ENCODE assay signal across 10 cellular contexts in the genomic region with DNA sequence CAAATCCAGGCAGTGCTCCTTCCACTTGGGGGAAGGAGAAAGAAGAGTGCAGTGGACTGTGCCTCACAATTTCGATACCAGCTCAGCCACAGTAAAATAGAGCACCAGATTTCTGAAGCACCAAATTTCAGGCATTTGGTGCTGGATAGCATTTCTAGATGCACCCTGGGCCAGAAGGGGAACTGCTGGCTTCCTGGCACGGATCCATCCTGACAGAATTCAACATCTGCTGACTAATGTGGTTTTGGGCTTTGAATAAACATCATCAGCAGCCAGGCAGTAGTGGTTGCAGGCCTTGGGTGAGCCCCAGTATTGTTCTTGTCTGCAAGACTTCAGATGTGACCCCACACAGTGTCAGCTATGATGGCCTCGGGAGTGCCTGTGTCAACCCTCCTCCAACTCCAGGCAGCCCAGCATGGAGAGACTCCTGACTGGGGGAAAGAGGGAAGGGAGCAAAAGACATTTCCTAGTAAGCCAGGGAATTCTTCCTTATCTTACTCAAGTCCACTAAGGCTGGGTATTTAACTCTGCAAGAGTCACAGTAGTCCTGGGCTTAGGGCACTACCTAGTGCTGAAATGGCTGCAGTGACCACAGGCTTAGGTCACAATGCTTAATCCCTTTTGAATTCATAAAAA.
DNase-seq lines count a peak whose midpoint lies in the region; ATAC-seq, FAIRE-seq and TF ChIP-seq lines count a peak whose summit lies in the region.
"Had no signal": no experiment of that assay in that cellular context is flagged by ENCODE, and none has a peak within 500 bp of the region (broad histone marks: within the 10 kb centered on the region; RNA-seq: fewer than 3 reads in every experiment).

No MANE protein-coding gene starts in this region.

- H4K8ac ChIP-seq in H1 (ENCODE audit: extremely low read depth, insufficient read depth, low read length): no peak overlapping the region; the same call in 1 of the 2 replicates

- no peak for TF ChIP-seq CTCF in HFF-Myc (IDR thresholded peaks at IDR 0.05; ENCODE audit: low read depth, low read length, missing control alignments)
- TF ChIP-seq CTCF in H1 (IDR thresholded peaks at IDR 0.05; ENCODE audit: control extremely low read depth in 1 of 3, insufficient read depth in 1 of 3, low read depth in 1 of 3, low read length in 3 of 3): no peak

- H4K5ac ChIP-seq in H1 (ENCODE audit: insufficient read length, low read depth, low read length): no peak overlapping the region

- no peak overlapping the region for H3K27ac ChIP-seq in H1 (ENCODE audit: low read depth, low read length)

- ATAC-seq in sciatic nerve (peak; percentile 74), GM19463 (IDR thresholded peaks at IDR 0.05; ENCODE audit: unreplicated experiment) (no peak), HG02884 (IDR thresholded peaks at IDR 0.05; ENCODE audit: unreplicated experiment) (no peak)
- ATAC-seq in stimulated activated memory B cell treated with anti-CD40 and anti-IgM and Interleukin-4, amounts not matched to agents 10 μg/mL and 1 μg/mL and 100 μg/mL, for 72 hours: no peak

- no peaks in the 10 kb centered on the region for H3K4me1 Mint-ChIP-seq in stimulated activated memory B cell treated with anti-CD40 and anti-IgM and Interleukin-4, amounts not matched to agents 10 μg/mL and 1 μg/mL and 100 μg/mL, for 72 hours

- H2BK15ac ChIP-seq in H1 (ENCODE audit: low read length): 0 out of 2 replicates have a peak overlapping the region, but pooled peaks have one; percentile 19

- DNase-seq in HFF-Myc (ENCODE audit: extremely low read depth, low read depth): peak; percentile 24
- peak; percentile 86 to 89 for DNase-seq in NCI-H446 (lab: John Stamatoyannopoulos, UW)
- no peak for DNase-seq in H1 (ENCODE audit: low read depth in 1 of 2, low spot score in 2 of 2)
- DNase-seq in sciatic nerve (ENCODE audit: low spot score): no peak
- DNase-seq: activated effector memory CD4-positive, alpha-beta T cell treated with Interleukin-2 at 50 U/mL for 16 hours; effector CD4-positive, alpha-beta T cell; NCI-H2227 treated with DMSO at 0.1 percent for 48 hours had no signal

- 72% methylated on average over 3 of the region's 3 CpGs; no CpG with 5 or more reads in 1 of the 2 experiments for WGBS in H1 (ENCODE audit: extremely low coverage in 1 of 2, insufficient coverage in 1 of 2, insufficient read length in 1 of 2, insufficient replicate concordance in 2 of 2, low coverage in 1 of 2, low lambda C conversion rate in 2 of 2, missing lambda C conversion rate in 1 of 2), 2 experiments

- peaks cover under 1% of the 10 kb centered on the region for H3K9me3 Mint-ChIP-seq in stimulated activated memory B cell treated with anti-CD40 and anti-IgM and Interleukin-4, amounts not matched to agents 10 μg/mL and 1 μg/mL and 100 μg/mL, for 72 hours

- CTCF ChIA-PET in H1 (lab: Charles Lee; ENCODE audit: partially characterized antibody): interaction anchor here (0.7 to 1.2 kb wide), 3 partner anchors 37 to 80 kb away, joined by 3 read pairs; no protein-coding TSS in a partner anchor

- no peaks in the 10 kb centered on the region for H3K4me1 ChIP-seq in H1 (replicated peaks in 1 of 4; ENCODE audit: control insufficient read depth in 3 of 4, insufficient read depth in 4 of 4, low read length in 3 of 4)

- H2BK120ac ChIP-seq in H1 (replicated peaks; ENCODE audit: low read depth, low read length): no peak overlapping the region

- no peak overlapping the region for H3K4me3 ChIP-seq in HFF-Myc (replicated peaks; ENCODE audit: low read depth, low read length)
- no peak overlapping the region for H3K4me3 ChIP-seq in H1 (ENCODE audit: extremely low read depth in 1 of 4, insufficient read depth in 2 of 4, low read depth in 3 of 4, low read length in 4 of 4)

- peak; percentile 17 to 33; a peak in 2 of 4 replicates for TF ChIP-seq RAD21 in H1 (IDR thresholded peaks at IDR 0.05 in 1 of 2, conservative IDR thresholded peaks at IDR 0.05 in 1 of 2; ENCODE audit: low read depth in 2 of 2, low read length in 2 of 2)

- H3K23me2 ChIP-seq in H1 (ENCODE audit: low read depth, low read length): no peaks in the 10 kb centered on the region

- H2AK5ac ChIP-seq in H1 (ENCODE audit: low read depth, low read length): no peak overlapping the region

- no peak overlapping the region for H2BK12ac ChIP-seq in H1 (ENCODE audit: low read depth, low read length)

- no peak for TF ChIP-seq EP300 in H1 (IDR thresholded peaks at IDR 0.05; ENCODE audit: borderline replicate concordance in 1 of 2, low read depth in 2 of 2, low read length in 2 of 2)

- H3K4ac ChIP-seq in H1 (replicated peaks; ENCODE audit: insufficient read length, low read depth, low read length): no peak overlapping the region

- H4K20me1 ChIP-seq in H1 (replicated peaks in 1 of 2; ENCODE audit: control insufficient read depth in 1 of 2, insufficient read depth in 2 of 2, low read length in 2 of 2): no peaks in the 10 kb centered on the region

- intact Hi-C loops in sciatic nerve (cut with DNase I): no loop called here

- H3K9ac ChIP-seq in H1 (replicated peaks in 1 of 4; ENCODE audit: extremely low read depth in 1 of 4, low read depth in 3 of 4, low read length in 3 of 4): no peak overlapping the region

- H2BK5ac ChIP-seq in H1 (ENCODE audit: low read depth, low read length): no peak overlapping the region

- H3K18ac ChIP-seq in H1 (ENCODE audit: extremely low read depth, low read length): no peak overlapping the region

- TF ChIP-seq POLR2A in H1 (IDR thresholded peaks at IDR 0.05; ENCODE audit: control extremely low read depth in 1 of 2, low read depth in 2 of 2, low read length in 2 of 2): no peak

- peak overlapping the region; percentile 81 for H2AFZ ChIP-seq in H1 (ENCODE audit: low read length)

- no peaks in the 10 kb centered on the region for H3K36me3 ChIP-seq in H1 (ENCODE audit: control insufficient read depth in 2 of 4, insufficient read depth in 4 of 4, low read length in 3 of 4)

- no peaks in the 10 kb centered on the region for H3K79me2 ChIP-seq in H1 (ENCODE audit: control insufficient read depth in 1 of 2, insufficient read depth in 2 of 2, low read length in 2 of 2)

- no peak overlapping the region for H3K14ac ChIP-seq in H1 (ENCODE audit: insufficient read length)

- H3K23ac ChIP-seq in H1 (ENCODE audit: insufficient read length): no peak overlapping the region

- H4K91ac ChIP-seq in H1 (replicated peaks; ENCODE audit: insufficient read length, low read length): peak overlapping the region; percentile 36

- H3K27me3 ChIP-seq in H1 (replicated peaks in 1 of 4; ENCODE audit: control insufficient read depth in 3 of 4, extremely low read depth in 1 of 4, insufficient read depth in 3 of 4, low read length in 3 of 4): no peaks in the 10 kb centered on the region

- no peak overlapping the region for H3K4me2 ChIP-seq in H1 (ENCODE audit: insufficient read depth in 1 of 2, low read depth in 2 of 2, low read length in 2 of 2)

- H3K56ac ChIP-seq in H1 (replicated peaks; ENCODE audit: insufficient read length, low read depth, low read length): no peak overlapping the region

- H3K9me3 ChIP-seq in H1 (ENCODE audit: insufficient read depth in 2 of 2, low read depth in 1 of 2, low read length in 1 of 2): no peaks in the 10 kb centered on the region

- no peaks in the 10 kb centered on the region for H3K27me3 Mint-ChIP-seq in stimulated activated memory B cell treated with anti-CD40 and anti-IgM and Interleukin-4, amounts not matched to agents 10 μg/mL and 1 μg/mL and 100 μg/mL, for 72 hours

- no peaks in the 10 kb centered on the region for H3K36me3 Mint-ChIP-seq in stimulated activated memory B cell treated with anti-CD40 and anti-IgM and Interleukin-4, amounts not matched to agents 10 μg/mL and 1 μg/mL and 100 μg/mL, for 72 hours

- H2BK20ac ChIP-seq in H1 (ENCODE audit: low read length): 0 out of 2 replicates have a peak overlapping the region, but pooled peaks have one; percentile 9

- H3K27ac Mint-ChIP-seq in stimulated activated memory B cell treated with anti-CD40 and anti-IgM and Interleukin-4, amounts not matched to agents 10 μg/mL and 1 μg/mL and 100 μg/mL, for 72 hours: no peak overlapping the region

- no peaks in the 10 kb centered on the region for H3K79me1 ChIP-seq in H1 (ENCODE audit: low read depth, low read length)

- POLR2A ChIA-PET in H1 (lab: Charles Lee; ENCODE audit: partially characterized antibody): no interaction called here

- FAIRE-seq in H1 (lab: Jason Lieb, UNC): no peak

- no peak overlapping the region for H3K4me3 Mint-ChIP-seq in stimulated activated memory B cell treated with anti-CD40 and anti-IgM and Interleukin-4, amounts not matched to agents 10 μg/mL and 1 μg/mL and 100 μg/mL, for 72 hours

TF ChIP-seq in H1, 55 proteins besides CTCF, POLR2A, EP300 and RAD21:
- TF ChIP-seq TAF7 (optimal IDR thresholded peaks at IDR 0.05; ENCODE audit: borderline replicate concordance, low read depth, low read length) (no peak), EGR1 (IDR thresholded peaks at IDR 0.05; ENCODE audit: borderline replicate concordance, low read depth, low read length) (no peak), SP4 (IDR thresholded peaks at IDR 0.05; ENCODE audit: low read length) (no peak)

Comparison
In these comparisons a context has a peak if more than half of its experiments do, and no peak if none do; other contexts are left out.
1. DNase-seq: peak in HFF-Myc (single experiment) and NCI-H446 (2 of 2); none in H1 (0 of 2) and sciatic nerve (single experiment).